23 cellular contexts compared by ENCODE assay signal in the genomic region with DNA sequence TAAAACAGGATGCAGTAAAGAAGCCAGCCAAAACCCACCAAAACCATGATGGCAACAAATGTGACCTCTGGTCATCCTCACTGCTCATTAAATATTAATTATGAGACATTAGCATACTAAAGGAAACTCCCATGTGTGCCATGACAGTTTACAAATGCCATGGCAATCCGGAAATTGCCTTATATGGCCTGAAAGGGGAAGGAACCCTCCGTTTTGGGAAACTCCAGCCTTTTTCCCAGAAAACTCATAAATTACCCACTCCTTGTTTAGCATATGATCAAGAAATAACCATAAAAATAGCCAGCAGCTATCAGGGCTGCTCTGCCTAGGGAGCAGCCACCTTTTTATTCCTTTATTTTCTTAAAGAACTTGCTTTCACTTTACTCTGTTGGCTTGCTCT.
DNase-seq lines count a peak whose midpoint lies in the region; ATAC-seq, FAIRE-seq and TF ChIP-seq lines count a peak whose summit lies in the region.
"Had no signal": no experiment of that assay in that cellular context is flagged by ENCODE, and none has a peak within 500 bp of the region (broad histone marks: within the 10 kb centered on the region; RNA-seq: fewer than 3 reads in every experiment).

No MANE protein-coding gene starts in this region.

- H3K4me2 ChIP-seq in astrocyte (ENCODE audit: low read length): no peak overlapping the region

- H3K79me2 ChIP-seq in astrocyte (ENCODE audit: insufficient read depth, low read length): no peaks in the 10 kb centered on the region

- DNase-seq in astrocyte (ENCODE audit: low read depth): peak; percentile 16
- peak; percentile 65 for DNase-seq in foreskin melanocyte
- no peak for DNase-seq in RWPE1 (ENCODE audit: low spot score)
- no peak for DNase-seq in NCI-H1105 (lab: John Stamatoyannopoulos, UW)
- DNase-seq: ACHN; BE2C; C1 segment of cervical spinal cord; Caco-2; CD4-positive, CD25-positive, alpha-beta regulatory T cell; DMS79; HCEC 1CT; KBM-7 had no signal

- no peaks in the 10 kb centered on the region for H3K27me3 ChIP-seq in HUES48 (ENCODE audit: control insufficient read depth, insufficient read depth, low read length)
- H3K27me3 ChIP-seq in astrocyte (ENCODE audit: insufficient read depth, low read length): no peaks in the 10 kb centered on the region
- H3K27me3 ChIP-seq: BE2C had no signal

- H3K9me3 Mint-ChIP-seq in astrocyte (ENCODE audit: unreplicated experiment): no peaks in the 10 kb centered on the region
- H3K9me3 Mint-ChIP-seq in stimulated activated memory B cell treated with anti-CD40 and anti-IgM and Interleukin-4, amounts not matched to agents 10 μg/mL and 1 μg/mL and 100 μg/mL, for 72 hours: peaks cover 9% of the 10 kb centered on the region

- H3K36me3 ChIP-seq in HUES48 (ENCODE audit: control insufficient read depth, insufficient read depth, low read length) (no peaks in the 10 kb centered on the region), astrocyte (ENCODE audit: insufficient read depth, low read length) (no peaks in the 10 kb centered on the region)
- H3K36me3 ChIP-seq: BE2C had no signal

- no peak overlapping the region for H3K4me3 Mint-ChIP-seq in astrocyte (ENCODE audit: unreplicated experiment)
- H3K4me3 Mint-ChIP-seq in stimulated activated memory B cell treated with anti-CD40 and anti-IgM and Interleukin-4, amounts not matched to agents 10 μg/mL and 1 μg/mL and 100 μg/mL, for 72 hours: no peak overlapping the region
- H3K4me3 Mint-ChIP-seq: CD4-positive, CD25-positive, alpha-beta regulatory T cell; IgD-negative memory B cell had no signal

- no peak overlapping the region for H2AFZ ChIP-seq in astrocyte (ENCODE audit: low read depth, low read length)

- H3K4me3 ChIP-seq in HUES48 (ENCODE audit: low read depth, low read length): no peak overlapping the region
- no peak overlapping the region for H3K4me3 ChIP-seq in astrocyte (ENCODE audit: insufficient read depth, low read depth, low read length)

- CTCF ChIA-PET in RWPE1 (lab: Yijun Ruan, JAX): no interaction called here

- H3K4me1 Mint-ChIP-seq in astrocyte (ENCODE audit: low read depth, unreplicated experiment): peaks cover 13% of the 10 kb centered on the region
- H3K4me1 Mint-ChIP-seq in stimulated activated memory B cell treated with anti-CD40 and anti-IgM and Interleukin-4, amounts not matched to agents 10 μg/mL and 1 μg/mL and 100 μg/mL, for 72 hours: no peaks in the 10 kb centered on the region
- H3K4me1 Mint-ChIP-seq: CD4-positive, CD25-positive, alpha-beta regulatory T cell; IgD-negative memory B cell had no signal

- H3K27ac ChIP-seq in HUES48 (ENCODE audit: low read depth, low read length) (peak overlapping the region; percentile 50), astrocyte (ENCODE audit: low read depth, low read length) (no peak overlapping the region), RWPE1 (no peak overlapping the region)
- H3K27ac ChIP-seq: HL-60 had no signal

- H3K9me3 ChIP-seq in HUES48 (ENCODE audit: control insufficient read depth, insufficient read depth, low read length) (no peaks in the 10 kb centered on the region), astrocyte (ENCODE audit: insufficient read depth, low read depth, low read length) (no peaks in the 10 kb centered on the region)
- H3K9me3 ChIP-seq: BE2C, Caco-2 had no signal

- H3K27me3 Mint-ChIP-seq in astrocyte (ENCODE audit: low read depth, unreplicated experiment): no peaks in the 10 kb centered on the region
- H3K27me3 Mint-ChIP-seq in stimulated activated memory B cell treated with anti-CD40 and anti-IgM and Interleukin-4, amounts not matched to agents 10 μg/mL and 1 μg/mL and 100 μg/mL, for 72 hours: no peaks in the 10 kb centered on the region

- no peak overlapping the region for H3K27ac Mint-ChIP-seq in astrocyte (ENCODE audit: unreplicated experiment)
- H3K27ac Mint-ChIP-seq in stimulated activated memory B cell treated with anti-CD40 and anti-IgM and Interleukin-4, amounts not matched to agents 10 μg/mL and 1 μg/mL and 100 μg/mL, for 72 hours: no peak overlapping the region
- H3K27ac Mint-ChIP-seq: CD4-positive, CD25-positive, alpha-beta regulatory T cell; IgD-negative memory B cell had no signal

- no peak for FAIRE-seq in astrocyte (lab: Jason Lieb, UNC)
- FAIRE-seq: A204.1, D721Med, GM12891, GM19239, H54, HepG2 had no signal

- H3K4me1 ChIP-seq in HUES48 (ENCODE audit: control insufficient read depth, insufficient read depth, low read length): peaks cover 18% of the 10 kb centered on the region
- H3K4me1 ChIP-seq in astrocyte (ENCODE audit: insufficient read depth, low read length): peaks cover 10% of the 10 kb centered on the region
- H3K4me1 ChIP-seq: BE2C, Caco-2 had no signal

- H3K9ac ChIP-seq in HUES48 (ENCODE audit: low read depth, low read length) (no peak overlapping the region), astrocyte (ENCODE audit: low read length) (no peak overlapping the region)

- TF ChIP-seq CTCF in astrocyte (IDR thresholded peaks at IDR 0.05; ENCODE audit: insufficient read depth, low read depth, low read length) (no peak), RWPE1 (conservative IDR thresholded peaks at IDR 0.05; ENCODE audit: low read depth) (no peak)

- H3K36me3 Mint-ChIP-seq in astrocyte (ENCODE audit: low read depth, unreplicated experiment): no peaks in the 10 kb centered on the region
- H3K36me3 Mint-ChIP-seq in stimulated activated memory B cell treated with anti-CD40 and anti-IgM and Interleukin-4, amounts not matched to agents 10 μg/mL and 1 μg/mL and 100 μg/mL, for 72 hours: no peaks in the 10 kb centered on the region
- H3K36me3 Mint-ChIP-seq: CD4-positive, CD25-positive, alpha-beta regulatory T cell; IgD-negative memory B cell had no signal

- POLR2A ChIA-PET in RWPE1 (lab: Yijun Ruan, JAX; ENCODE audit: low non-redundant PET): no interaction called here

- ATAC-seq in stimulated activated memory B cell treated with anti-CD40 and anti-IgM and Interleukin-4, amounts not matched to agents 10 μg/mL and 1 μg/mL and 100 μg/mL, for 72 hours: no peak
- ATAC-seq in HG02973 (IDR thresholded peaks at IDR 0.05; ENCODE audit: unreplicated experiment): no peak
- ATAC-seq: HepG2 had no signal

- no peaks in the 10 kb centered on the region for H4K20me1 ChIP-seq in astrocyte (ENCODE audit: insufficient read depth, low read length)

Comparison
In these comparisons a context has a peak if more than half of its experiments do, and no peak if none do; other contexts are left out.
1. DNase-seq: peak in astrocyte (single experiment) and foreskin melanocyte (single experiment); none in RWPE1 (single experiment) and NCI-H1105 (single experiment).